18 cellular contexts compared by ENCODE assay signal in the genomic region with DNA sequence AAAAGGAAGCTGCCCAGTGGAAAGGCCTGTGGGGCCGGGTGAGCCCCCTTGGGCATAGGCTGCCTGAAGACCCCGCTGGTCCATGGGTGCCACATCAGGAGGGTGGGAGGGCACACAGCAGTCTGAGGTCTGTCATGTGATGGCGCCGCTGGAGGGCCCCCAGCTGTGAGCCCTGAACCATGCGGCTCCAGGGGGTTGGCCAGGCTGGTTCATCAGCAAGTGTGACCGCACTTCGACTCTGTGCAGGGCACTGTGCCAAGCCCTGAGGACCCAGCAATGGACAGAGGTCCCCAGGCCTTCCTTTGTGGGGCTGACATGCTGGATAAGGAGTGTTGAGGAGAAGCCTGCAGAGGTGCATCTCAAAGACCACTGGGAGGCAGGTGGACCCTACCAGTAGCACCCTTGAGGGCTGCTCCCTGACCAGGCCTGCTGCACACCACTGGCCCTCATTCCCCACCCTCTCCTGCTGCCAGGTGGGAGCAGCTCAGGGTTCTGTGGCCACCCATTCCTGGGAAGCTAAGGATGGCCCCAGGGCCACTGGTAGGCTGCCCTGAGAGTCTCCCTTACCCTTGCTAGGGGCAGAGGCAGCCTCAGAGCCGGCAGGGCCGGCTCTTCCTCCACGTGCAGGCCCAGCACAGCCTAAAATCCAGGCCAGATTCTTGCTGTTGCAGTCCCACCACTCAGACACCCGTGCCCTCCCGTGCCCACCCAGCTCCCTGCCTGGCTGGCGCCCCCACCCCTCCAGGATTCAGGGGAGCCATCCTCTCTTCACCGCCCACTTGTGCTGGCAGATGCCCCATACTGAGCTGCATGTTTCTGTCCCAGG.
"Had no signal": no experiment of that assay in that cellular context is flagged by ENCODE, and none has a peak within 500 bp of the region (broad histone marks: within the 10 kb centered on the region; RNA-seq: fewer than 3 reads in every experiment).

No MANE protein-coding gene starts in this region.

- ATAC-seq: activated CD8-positive, alpha-beta memory T cell treated with anti-CD3 and anti-CD28 coated beads, Interleukin-2, amount 10 ng/mL, durations not matched to agents 7 days and 5 days; activated CD8-positive, alpha-beta T cell treated with anti-CD3 and anti-CD28 coated beads, Interleukin-2, amount 10 ng/mL, durations not matched to agents 7 days and 5 days; esophagus mucosa; heart left ventricle; left lobe of liver; lower lobe of right lung; naive thymus-derived CD8-positive, alpha-beta T cell; upper lobe of right lung had no signal

- DNase-seq: activated CD4-positive, CD25-positive, alpha-beta regulatory T cell; activated CD8-positive, alpha-beta memory T cell treated with anti-CD3 and anti-CD28 coated beads, Interleukin-2, amount 10 ng/mL, durations not matched to agents 7 days and 5 days; activated naive CD8-positive, alpha-beta T cell treated with anti-CD3 and anti-CD28 coated beads for 36 hours; amniotic stem cell; central memory CD4-positive, alpha-beta T cell; foreskin fibroblast; heart left ventricle; immature natural killer cell; lower lobe of right lung; mesenchymal stem cell; occipital lobe; T-helper 2 cell; tibial artery; upper lobe of right lung had no signal
